14 cellular contexts compared by ENCODE assay signal in genomic region chr4:156774422-156774821, GRCh38.
DNase-seq lines count a peak whose midpoint lies in the region; ATAC-seq and TF ChIP-seq lines count a peak whose summit lies in the region.
"Had no signal": no experiment of that assay in that cellular context is flagged by ENCODE, and none has a peak within 500 bp of the region (broad histone marks: within the 10 kb centered on the region; RNA-seq: fewer than 3 reads in every experiment).

No MANE protein-coding gene starts in this region.

- peak overlapping the region; percentile 87 for H3K23ac ChIP-seq in IMR-90 (ENCODE audit: low read depth, low read length)

- H3K36me3 ChIP-seq in IMR-90 (ENCODE audit: control insufficient read depth, insufficient read depth, low read length) (no peaks in the 10 kb centered on the region), mammary epithelial cell (ENCODE audit: insufficient read depth, low read length) (no peaks in the 10 kb centered on the region), lower lobe of right lung (no peaks in the 10 kb centered on the region)
- H3K36me3 ChIP-seq: BLaER1 had no signal

- peak overlapping the region; percentile 74 for H2AK9ac ChIP-seq in IMR-90 (replicated peaks; ENCODE audit: low read depth, low read length, poor library complexity)

- no TSS peak for BruUV-seq in IMR-90 (replicated peaks; lab: Mats Ljungman, UMichigan)
- BruUV-seq in mammary epithelial cell (replicated peaks; lab: Mats Ljungman, UMichigan) = no TSS peak

- H3K4me1 ChIP-seq in IMR-90 (ENCODE audit: control insufficient read depth, insufficient read depth, low read length) (peaks cover 17% of the 10 kb centered on the region), mammary epithelial cell (ENCODE audit: insufficient read depth, low read length) (peaks cover 70% of the 10 kb centered on the region), lower lobe of right lung (peaks cover 28% of the 10 kb centered on the region)

- H2BK15ac ChIP-seq in IMR-90 (ENCODE audit: low read depth, low read length) = peak overlapping the region; percentile 50; the same call in 2 of the 3 replicates

- peak overlapping the region; percentile 94 for H3K4ac ChIP-seq in IMR-90 (ENCODE audit: low read depth, low read length)

- H3K4me2 ChIP-seq in IMR-90 (ENCODE audit: low read depth, low read length) (peak overlapping the region; percentile 59; the same call in 1 of the 2 replicates), mammary epithelial cell (ENCODE audit: insufficient read depth, low read depth, low read length) (peak overlapping the region; percentile 82)
- H3K4me2 ChIP-seq: BLaER1 had no signal

- H4K20me1 ChIP-seq in IMR-90 (ENCODE audit: insufficient read depth, low read length) (no peaks in the 10 kb centered on the region), mammary epithelial cell (ENCODE audit: insufficient read depth, low read length) (no peaks in the 10 kb centered on the region)
- H4K20me1 ChIP-seq: BLaER1 had no signal

- no peak for TF ChIP-seq CTCF in AG04450 (IDR thresholded peaks at IDR 0.05; ENCODE audit: low read depth, low read length)
- TF ChIP-seq CTCF in IMR-90 (conservative IDR thresholded peaks at IDR 0.05; ENCODE audit: low read depth, low read length) = no peak
- TF ChIP-seq CTCF in mammary epithelial cell (conservative IDR thresholded peaks at IDR 0.05 in 1 of 2, IDR thresholded peaks at IDR 0.05 in 1 of 2; ENCODE audit: extremely low read depth in 1 of 2, insufficient read depth in 1 of 2, low read depth in 1 of 2, low read length in 2 of 2) = no peak
- TF ChIP-seq CTCF in lower lobe of right lung (IDR thresholded peaks at IDR 0.05) = no peak

- H3K56ac ChIP-seq in IMR-90 (ENCODE audit: extremely low read depth, insufficient read depth, low read length) = peak overlapping the region; percentile 59

- ATAC-seq in IMR-90 (ENCODE audit: low read depth) (peak; percentile 55), lower lobe of right lung (peak; percentile 12 to 38), HG03139 (IDR thresholded peaks at IDR 0.05; ENCODE audit: unreplicated experiment) (no peak)
- ATAC-seq: left lobe of liver had no signal

- H3K79me2 ChIP-seq in mammary epithelial cell (ENCODE audit: insufficient read depth, low read length) = peaks cover 29% of the 10 kb centered on the region

- no peak overlapping the region; the same call in 1 of the 2 replicates for H3K4me3 ChIP-seq in AG04450 (ENCODE audit: low read depth, low read length)
- H3K4me3 ChIP-seq in IMR-90 (ENCODE audit: insufficient read depth, low read depth, low read length) = no peak overlapping the region
- peak overlapping the region; percentile 21 to 61 (median 50) for H3K4me3 ChIP-seq in mammary epithelial cell (replicated peaks in 1 of 3; ENCODE audit: insufficient read depth in 1 of 3, low read depth in 2 of 3, low read length in 3 of 3)
- H3K4me3 ChIP-seq in lower lobe of right lung = no peak overlapping the region
- H3K4me3 ChIP-seq: BLaER1 had no signal

- H3K9me3 ChIP-seq in AG04450 (ENCODE audit: control insufficient read depth, insufficient read depth, low read length) = no peaks in the 10 kb centered on the region
- H3K9me3 ChIP-seq in IMR-90 (ENCODE audit: control insufficient read depth, insufficient read depth, low read length) = no peaks in the 10 kb centered on the region
- H3K9me3 ChIP-seq in mammary epithelial cell (replicated peaks; ENCODE audit: insufficient read depth, low read length) = no peaks in the 10 kb centered on the region
- H3K9me3 ChIP-seq in lower lobe of right lung = no peaks in the 10 kb centered on the region
- H3K9me3 ChIP-seq: BLaER1 had no signal

- dilution Hi-C loops in IMR-90 (cut with HindIII; ENCODE audit: low sequenced_read_pairs, unreplicated experiment) (no loop called here), mammary epithelial cell (cut with HindIII; ENCODE audit: low sequenced_read_pairs) (loop anchor here (25.0 kb wide), 1 partner anchor 188 kb away; the partner anchor contains the start of gene PDGFC)

- peak overlapping the region; percentile 98 for H2BK120ac ChIP-seq in IMR-90 (ENCODE audit: low read depth, low read length)

- peak overlapping the region; percentile 88 for H2BK20ac ChIP-seq in IMR-90 (ENCODE audit: low read depth, low read length)

- H2AK5ac ChIP-seq in IMR-90 (ENCODE audit: low read depth, low read length) = peak overlapping the region; percentile 65

- WGBS in IMR-90 (ENCODE audit: extremely low coverage in 2 of 2, insufficient read length in 1 of 2), 2 experiments = no CpG with 5 or more reads among the region's 4 CpGs
- 2% methylated on average over 4 of the region's 4 CpGs for WGBS in mammary epithelial cell (ENCODE audit: low coverage, missing lambda C conversion rate)

- intact Hi-C loops in IMR-90 (cut with micrococcal nuclease) (loop anchor here (5.0 to 10.0 kb wide), 3 partner anchors 297 to 610 kb away; no protein-coding TSS in a partner anchor), mammary epithelial cell (cut with micrococcal nuclease) (loop anchor here (1.0 to 10.0 kb wide), 8 partner anchors 25 to 353 kb away; no protein-coding TSS in a partner anchor), lower lobe of right lung (cut with DNase I) (no loop called here)

- H4K91ac ChIP-seq in IMR-90 (ENCODE audit: insufficient read depth, low read depth, low read length) = peak overlapping the region; percentile 88

- H2AFZ ChIP-seq in IMR-90 (replicated peaks; ENCODE audit: low read length, poor library complexity) (peak overlapping the region; percentile 74), mammary epithelial cell (ENCODE audit: low read depth, low read length) (peak overlapping the region; percentile 71)

- CTCF ChIA-PET in AG04450 (lab: Charles Lee) = no interaction called here
- CTCF ChIA-PET in IMR-90 (lab: Yijun Ruan, JAX) = no interaction called here
- CTCF ChIA-PET in mammary epithelial cell (lab: Charles Lee; ENCODE audit: low non-redundant PET) = interaction anchor here (0.7 kb wide), 1 partner anchor 108 kb away, joined by 14 read pairs; no protein-coding TSS in a partner anchor

- peaks cover 3% of the 10 kb centered on the region; the same call in 1 of the 2 replicates for H3K9me1 ChIP-seq in IMR-90 (ENCODE audit: insufficient read depth, low read length)

- H4K8ac ChIP-seq in IMR-90 (ENCODE audit: low read depth in 2 of 2, low read length in 2 of 2) = peak overlapping the region; percentile 43 to 89; a peak in 3 of 4 replicates

- in situ Hi-C loops in IMR-90 (cut with MboI; ENCODE audit: low sequenced_read_pairs) = loop anchor here (10.0 to 25.0 kb wide), 2 partner anchors 190 to 812 kb away; partner anchors contain the start of gene CTSO
- in situ Hi-C loops in mammary epithelial cell (cut with MboI; ENCODE audit: low sequenced_read_pairs in 2 of 2) = loop anchor here in 1 of 2 donors (10.0 kb wide), 1 partner anchor 300 kb away; no protein-coding TSS in a partner anchor

- peak overlapping the region; percentile 94 for H3K14ac ChIP-seq in IMR-90 (replicated peaks; ENCODE audit: low read depth, low read length)

- peak overlapping the region; percentile 81 for H3K18ac ChIP-seq in IMR-90 (ENCODE audit: low read depth, low read length)

- H3K27ac ChIP-seq in AG04450 (ENCODE audit: low read depth, low read length) = peak overlapping the region; percentile 92
- H3K27ac ChIP-seq in IMR-90 (ENCODE audit: insufficient read depth, low read length) = peak overlapping the region; percentile 74
- peak overlapping the region; percentile 93 for H3K27ac ChIP-seq in mammary epithelial cell (ENCODE audit: insufficient read depth, low read depth, low read length)
- no peak overlapping the region for H3K27ac ChIP-seq in lower lobe of right lung
- H3K27ac ChIP-seq: BLaER1 had no signal

- POLR2A ChIA-PET in AG04450 (lab: Yijun Ruan, JAX) (interaction anchor here (0.7 kb wide), 2 partner anchors 159 to 298 kb away, joined by 3 to 9 read pairs; no protein-coding TSS in a partner anchor), IMR-90 (lab: Charles Lee; ENCODE audit: unreplicated experiment) (no interaction called here)

- DNase-seq in AG04450 (ENCODE audit: low read depth, low spot score) (peak; percentile 82), IMR-90 (peak; percentile 96), mammary epithelial cell (peak; percentile 86), lower lobe of right lung (no peak), NK-92 (lab: John Stamatoyannopoulos, UW; ENCODE audit: unreplicated experiment) (no peak), superior temporal gyrus (ENCODE audit: extremely low spot score) (no peak)
- DNase-seq in stimulated activated CD4-positive, alpha-beta T cell treated with anti-CD3 and anti-CD28 coated beads, Interleukin-4, amount 100 ng/mL, for 24 hours = no peak
- DNase-seq: activated gamma-delta T cell; NCI-H1930; RPMI8226; stimulated activated CD8-positive, alpha-beta memory T cell treated with anti-CD3 and anti-CD28 coated beads, Interleukin-4, amount 100 ng/mL, for 48 hours had no signal

- no peak for TF ChIP-seq POLR2A in IMR-90 (IDR thresholded peaks at IDR 0.05; ENCODE audit: low read depth, low read length)

- H3K79me1 ChIP-seq in IMR-90 (ENCODE audit: low read depth in 1 of 2, low read length in 2 of 2) = peaks cover 5 to 23% of the 10 kb centered on the region in 2 experiments; a peak in 3 of 4 replicates

- TF ChIP-seq RAD21 in IMR-90 (IDR thresholded peaks at IDR 0.05; ENCODE audit: low read length) = no peak

- peak overlapping the region; percentile 89 for H4K5ac ChIP-seq in IMR-90 (ENCODE audit: low read depth, low read length)

- peak overlapping the region; percentile 98 for H2BK5ac ChIP-seq in IMR-90 (ENCODE audit: low read depth, low read length, poor library complexity, severe bottlenecking)

- H3K9ac ChIP-seq in IMR-90 (ENCODE audit: low read depth, low read length) = peak overlapping the region; percentile 60
- H3K9ac ChIP-seq in mammary epithelial cell (ENCODE audit: insufficient read depth, low read length) = peak overlapping the region; percentile 83
- H3K9ac ChIP-seq: BLaER1 had no signal

- H3K27me3 ChIP-seq in AG04450 (ENCODE audit: control insufficient read depth, insufficient read depth, low read length) (no peaks in the 10 kb centered on the region), IMR-90 (ENCODE audit: control insufficient read depth, insufficient read depth, low read length) (no peaks in the 10 kb centered on the region), mammary epithelial cell (ENCODE audit: insufficient read depth, low read length) (no peaks in the 10 kb centered on the region), lower lobe of right lung (ENCODE audit: low read depth) (no peaks in the 10 kb centered on the region)
- H3K27me3 ChIP-seq: BLaER1 had no signal

TF ChIP-seq in IMR-90, 13 proteins besides CTCF, POLR2A, EP300 and RAD21 (continues in another document):
- TF ChIP-seq NFE2L2 (IDR thresholded peaks at IDR 0.05; ENCODE audit: low read depth, low read length) = no peak
- TF ChIP-seq USF2 (IDR thresholded peaks at IDR 0.05; ENCODE audit: low read depth, low read length) = no peak
- TF ChIP-seq CEBPB (IDR thresholded peaks at IDR 0.05; ENCODE audit: low read depth, low read length) = peak; percentile 58

Comparison
In these comparisons a context has a peak if more than half of its experiments do, and no peak if none do; other contexts are left out.
1. DNase-seq: peak in AG04450 (single experiment), IMR-90 (single experiment) and mammary epithelial cell (single experiment); none in lower lobe of right lung (single experiment), NK-92 (single experiment), superior temporal gyrus (single experiment) and stimulated activated CD4-positive, alpha-beta T cell treated with anti-CD3 and anti-CD28 coated beads, Interleukin-4, amount 100 ng/mL, for 24 hours (single experiment).
2. H3K4me3 ChIP-seq: peak in mammary epithelial cell (3 of 3); none in AG04450 (single experiment), IMR-90 (single experiment) and lower lobe of right lung (single experiment).